Comparison of ENCODE assay signal across 8 cellular contexts in genomic region chr21:39346671-39347327, GRCh38. TPM values are rescaled to one million over a fixed set of nuclear protein-coding genes. Genes with fewer than 3 reads are reported as not detected.
DNase-seq lines count a peak whose midpoint lies in the region; ATAC-seq and TF ChIP-seq lines count a peak whose summit lies in the region.

No MANE protein-coding gene starts in this region.

- H3K27me3 ChIP-seq in SU-DHL-6 (ENCODE audit: low read length): no peaks in the 10 kb centered on the region
- no peaks in the 10 kb centered on the region for H3K27me3 ChIP-seq in smooth muscle cell (ENCODE audit: low read depth)

- no peaks in the 10 kb centered on the region for H3K9me2 ChIP-seq in SU-DHL-6 (replicated peaks; ENCODE audit: insufficient read depth, low read length)

- H3K9ac ChIP-seq in SU-DHL-6 (ENCODE audit: low read length): peak overlapping the region; percentile 99
- peak overlapping the region; percentile 94 for H3K9ac ChIP-seq in smooth muscle cell (ENCODE audit: low read depth)

- H3K4me2 ChIP-seq in SU-DHL-6 (ENCODE audit: low read depth, low read length, poor library complexity, severe bottlenecking): peak overlapping the region; percentile 64
- peak overlapping the region; percentile 99 for H3K4me2 ChIP-seq in smooth muscle cell

- H3K79me2 ChIP-seq in SU-DHL-6 (ENCODE audit: insufficient read depth, low read length) (peaks cover 43% of the 10 kb centered on the region), smooth muscle cell (ENCODE audit: low read depth) (peaks cover 43% of the 10 kb centered on the region)

- peaks cover 6% of the 10 kb centered on the region for H4K20me1 ChIP-seq in SU-DHL-6 (ENCODE audit: low read depth, low read length)
- H4K20me1 ChIP-seq in smooth muscle cell (ENCODE audit: low read depth): peaks cover 56% of the 10 kb centered on the region

- H3K9me3 ChIP-seq in SU-DHL-6 (ENCODE audit: insufficient read depth, low read length): no peaks in the 10 kb centered on the region
- H3K9me3 ChIP-seq in smooth muscle cell (replicated peaks; ENCODE audit: low read depth): no peaks in the 10 kb centered on the region

- H3K9me3 Mint-ChIP-seq in activated T-cell treated with anti-CD3 and anti-CD28 coated beads, Interleukin-2, amount 50 U/mL, for 4 hours: no peaks in the 10 kb centered on the region

- DNase-seq in activated T-cell treated with anti-CD3 and anti-CD28 coated beads, Interleukin-2, amount 50 U/mL, for 4 hours: no peak
- DNase-seq in activated T-cell treated with anti-CD3 and anti-CD28 coated beads for 4 hours (no peak), fibroblast of the aortic adventitia (ENCODE audit: low read depth) (no peak), smooth muscle cell (lab: John Stamatoyannopoulos, UW; ENCODE audit: unreplicated experiment) (no peak)
- DNase-seq in activated CD8-positive, alpha-beta memory T cell treated with anti-CD3 and anti-CD28 coated beads, Interleukin-2, amount 50 U/mL, for 48 hours: no peak

- no peaks in the 10 kb centered on the region for H3K27me3 Mint-ChIP-seq in activated T-cell treated with anti-CD3 and anti-CD28 coated beads, Interleukin-2, amount 50 U/mL, for 4 hours (ENCODE audit: low read depth)

- H3F3A ChIP-seq in SU-DHL-6 (ENCODE audit: insufficient read depth) (peaks cover 72% of the 10 kb centered on the region), smooth muscle cell (ENCODE audit: low read depth) (peaks cover 18% of the 10 kb centered on the region)

- peaks cover 41% of the 10 kb centered on the region for H3K36me3 Mint-ChIP-seq in activated T-cell treated with anti-CD3 and anti-CD28 coated beads, Interleukin-2, amount 50 U/mL, for 4 hours (ENCODE audit: insufficient read depth)

- no peak for TF ChIP-seq CTCF in SU-DHL-6 (IDR thresholded peaks at IDR 0.05; ENCODE audit: insufficient read depth, low read length, poor library complexity, severe bottlenecking)
- no peak for TF ChIP-seq CTCF in fibroblast of the aortic adventitia (IDR thresholded peaks at IDR 0.05; ENCODE audit: insufficient read depth, low read length)
- TF ChIP-seq CTCF in smooth muscle cell (IDR thresholded peaks at IDR 0.05; ENCODE audit: borderline replicate concordance, insufficient read depth, poor library complexity, severe bottlenecking): no peak

- ATAC-seq in activated T-cell treated with anti-CD3 and anti-CD28 coated beads, Interleukin-2, amount 50 U/mL, for 4 hours: no peak
- no peak for ATAC-seq in GM19351 (IDR thresholded peaks at IDR 0.05; ENCODE audit: unreplicated experiment)
- ATAC-seq in GM19035 (IDR thresholded peaks at IDR 0.05; ENCODE audit: unreplicated experiment): no peak

- no peak overlapping the region for H2AFZ ChIP-seq in SU-DHL-6 (ENCODE audit: low read depth, low read length, severe bottlenecking)
- no peak overlapping the region for H2AFZ ChIP-seq in smooth muscle cell (ENCODE audit: low read depth)

- H3K4me1 Mint-ChIP-seq in activated T-cell treated with anti-CD3 and anti-CD28 coated beads, Interleukin-2, amount 50 U/mL, for 4 hours (ENCODE audit: low read depth): peaks cover 35% of the 10 kb centered on the region

- H3K36me3 ChIP-seq in SU-DHL-6 (ENCODE audit: low read length) (peaks cover 54% of the 10 kb centered on the region), smooth muscle cell (ENCODE audit: low read depth) (peaks cover 12% of the 10 kb centered on the region)

- peak overlapping the region; percentile 100 for H3K4me3 ChIP-seq in SU-DHL-6 (ENCODE audit: insufficient read depth, low read length, poor library complexity, severe bottlenecking)
- H3K4me3 ChIP-seq in fibroblast of the aortic adventitia (ENCODE audit: low read depth, low read length): peak overlapping the region; percentile 5
- H3K4me3 ChIP-seq in smooth muscle cell: peak overlapping the region; percentile 90

- WGBS in smooth muscle cell (ENCODE audit: low lambda C conversion rate): 59% methylated on average over 7 of the region's 7 CpGs

- peaks cover 36% of the 10 kb centered on the region for H3K4me1 ChIP-seq in smooth muscle cell (ENCODE audit: low read depth)

- peak overlapping the region; percentile 91 for H3K4me3 Mint-ChIP-seq in activated T-cell treated with anti-CD3 and anti-CD28 coated beads, Interleukin-2, amount 50 U/mL, for 4 hours

- peak overlapping the region; percentile 94 for H3K27ac ChIP-seq in SU-DHL-6 (ENCODE audit: low read depth, low read length)
- peak overlapping the region; percentile 88 for H3K27ac ChIP-seq in smooth muscle cell (ENCODE audit: low read depth)

RNA-seq across cellular contexts. Expression of gene HMGN1, which starts 2.1 kb away (rescaled TPM):
- total RNA-seq in activated T-cell treated with anti-CD3 and anti-CD28 coated beads, Interleukin-2, amount 50 U/mL, for 4 hours: 100 to 1,000 TPM; 313 to 333 (median 321) TPM
- total RNA-seq in fibroblast of the aortic adventitia (ENCODE audit: low replicate concordance): 155 and 165 TPM in 2 replicates
- total RNA-seq in smooth muscle cell: 385 and 396 TPM in 2 replicates
- 404 and 427 TPM in 2 replicates for polyA plus RNA-seq in smooth muscle cell

RNA-seq across cellular contexts. Expression of gene BRWD1, which starts 33.4 kb away (rescaled TPM):
- 10 to 100 TPM; 17.3 to 24.7 (median 22.9) TPM for total RNA-seq in activated T-cell treated with anti-CD3 and anti-CD28 coated beads, Interleukin-2, amount 50 U/mL, for 4 hours
- total RNA-seq in fibroblast of the aortic adventitia (ENCODE audit: low replicate concordance) (54.0 and 80.5 TPM in 2 replicates), smooth muscle cell (51.0 and 61.4 TPM in 2 replicates)
- 19.0 and 23.5 TPM in 2 replicates for polyA plus RNA-seq in smooth muscle cell

Comparison
In these comparisons a context has a peak if more than half of its experiments do, and no peak if none do; other contexts are left out.
1. H3K4me3 ChIP-seq: peak in every context shown above with its lines; median percentile 100 in SU-DHL-6; 90 in smooth muscle cell; 5 in fibroblast of the aortic adventitia.